In genomic region chr16:46962629-46963028, GRCh38 we compare ENCODE assay signal across 1 cellular context.
TF ChIP-seq lines count a peak whose summit lies in the region.

No MANE protein-coding gene starts in this region.

TF ChIP-seq in GM23338, 12 proteins besides CTCF, POLR2A, EP300 and RAD21 (continued from another document):
- no peak for TF ChIP-seq ZNF462 (CRISPR knock-in tag; IDR thresholded peaks at IDR 0.05)
- TF ChIP-seq REST (IDR thresholded peaks at IDR 0.05; ENCODE audit: unreplicated experiment), result no peak
- TF ChIP-seq POLR2AphosphoS5 (IDR thresholded peaks at IDR 0.05; ENCODE audit: low read depth), result no peak
- TF ChIP-seq STAT1 (IDR thresholded peaks at IDR 0.05; ENCODE audit: unreplicated experiment), result no peak
- no peak for TF ChIP-seq ZNF331 (CRISPR knock-in tag; IDR thresholded peaks at IDR 0.05; ENCODE audit: low read depth)
- no peak for TF ChIP-seq CREB1 (CRISPR knock-in tag; IDR thresholded peaks at IDR 0.05; ENCODE audit: low read depth)
